24 cellular contexts compared by ENCODE assay signal in genomic region chr16:88529596-88529995, GRCh38. TPM values are rescaled to one million over a fixed set of nuclear protein-coding genes. Genes with fewer than 3 reads are reported as not detected.
DNase-seq lines count a peak whose midpoint lies in the region; ATAC-seq, FAIRE-seq and TF ChIP-seq lines count a peak whose summit lies in the region.
"Had no signal": no experiment of that assay in that cellular context is flagged by ENCODE, and none has a peak within 500 bp of the region (broad histone marks: within the 10 kb centered on the region; RNA-seq: fewer than 3 reads in every experiment).

No MANE protein-coding gene starts in this region.

- no CpG with 5 or more reads among the region's 9 CpGs for WGBS in neuronal stem cell (ENCODE audit: extremely low coverage in 2 of 2, insufficient read length in 2 of 2, insufficient replicate concordance in 1 of 2), 2 donors

- no peak overlapping the region for H2AK5ac ChIP-seq in neuronal stem cell (ENCODE audit: low read depth, low read length)

- H3K36me3 ChIP-seq in kidney (ENCODE audit: control insufficient read depth in 1 of 2, insufficient read depth in 2 of 2, low read length in 2 of 2) (no peaks in the 10 kb centered on the region), neuronal stem cell (replicated peaks in 1 of 2; ENCODE audit: control insufficient read depth in 2 of 2, insufficient read depth in 2 of 2, low read length in 2 of 2) (no peaks in the 10 kb centered on the region)
- H3K36me3 ChIP-seq: SJCRH30 had no signal

- no peak overlapping the region for H4K91ac ChIP-seq in neuronal stem cell (ENCODE audit: low read depth, low read length, poor library complexity)

- H3K4ac ChIP-seq in neuronal stem cell (ENCODE audit: low read length) = no peak overlapping the region

- no peak overlapping the region for H3K4me3 Mint-ChIP-seq in natural killer cell
- no peak overlapping the region for H3K4me3 Mint-ChIP-seq in natural killer cell treated with Interleukin-12 subunit alpha and Interleukin-12 subunit beta and Interleukin-15 and Interleukin-18, amount 100 ng/mL, for 72 hours
- no peak overlapping the region for H3K4me3 Mint-ChIP-seq in MCF 10A (ENCODE audit: unreplicated experiment)
- H3K4me3 Mint-ChIP-seq: B cell had no signal

- CTCF ChIA-PET in MCF 10A (lab: Yijun Ruan, JAX) = no interaction called here

- no peaks in the 10 kb centered on the region for H3K27me3 Mint-ChIP-seq in natural killer cell (ENCODE audit: low read depth in 2 of 2)
- no peaks in the 10 kb centered on the region for H3K27me3 Mint-ChIP-seq in natural killer cell treated with Interleukin-12 subunit alpha and Interleukin-12 subunit beta and Interleukin-15 and Interleukin-18, amount 100 ng/mL, for 72 hours
- H3K27me3 Mint-ChIP-seq in MCF 10A (ENCODE audit: insufficient read depth, unreplicated experiment) = no peaks in the 10 kb centered on the region
- H3K27me3 Mint-ChIP-seq: B cell; CD4-positive, alpha-beta T cell had no signal

- H3K4me2 ChIP-seq in neuronal stem cell (ENCODE audit: insufficient read depth, low read length, poor library complexity, severe bottlenecking) = no peak overlapping the region
- H3K4me2 ChIP-seq: A549 had no signal

- H3K27ac ChIP-seq in kidney (ENCODE audit: low read depth in 2 of 2, low read length in 2 of 2) (no peak overlapping the region), neuronal stem cell (replicated peaks; ENCODE audit: low read length) (no peak overlapping the region)
- H3K27ac ChIP-seq: A549, HL-60, SJCRH30 had no signal

- peaks cover 8 to 42% of the 10 kb centered on the region in 2 donors for H3K4me1 Mint-ChIP-seq in natural killer cell
- H3K4me1 Mint-ChIP-seq in natural killer cell treated with Interleukin-12 subunit alpha and Interleukin-12 subunit beta and Interleukin-15 and Interleukin-18, amount 100 ng/mL, for 72 hours (ENCODE audit: low read depth in 2 of 2) = peaks cover 0 to 11% of the 10 kb centered on the region in 2 donors
- no peaks in the 10 kb centered on the region for H3K4me1 Mint-ChIP-seq in MCF 10A (ENCODE audit: insufficient read depth, unreplicated experiment)

- FAIRE-seq in kidney (lab: Jason Lieb, UNC) = no peak
- FAIRE-seq: A549, GM12878 had no signal

- ATAC-seq in natural killer cell (no peak), GM21786 (IDR thresholded peaks at IDR 0.05; ENCODE audit: unreplicated experiment) (no peak)
- no peak for ATAC-seq in natural killer cell treated with Interleukin-12 subunit alpha and Interleukin-12 subunit beta and Interleukin-15 and Interleukin-18, amount 100 ng/mL, for 72 hours
- ATAC-seq: A549, GM12878, Panc1 had no signal

- no peak overlapping the region for H3K18ac ChIP-seq in neuronal stem cell (ENCODE audit: low read length)

- H3K79me1 ChIP-seq in neuronal stem cell (ENCODE audit: low read depth, low read length) = peaks cover 11% of the 10 kb centered on the region

- no peak overlapping the region for H2AFZ ChIP-seq in neuronal stem cell (ENCODE audit: low read length)

- DNase-seq in natural killer cell (no peak), kidney (peak; percentile 73), neuronal stem cell (ENCODE audit: low spot score) (no peak), islet precursor cell (no peak), MCF 10A (ENCODE audit: unreplicated experiment) (no peak)
- DNase-seq in natural killer cell treated with Interleukin-12 subunit alpha and Interleukin-12 subunit beta and Interleukin-15 and Interleukin-18, amount 100 ng/mL, for 72 hours (ENCODE audit: low spot score) = no peak
- DNase-seq: Caco-2; CD4-positive, alpha-beta T cell; DND-41; GOT3; HCEC 1CT; KG1; NCI-H1105 treated with DMSO at 0.1 percent for 48 hours; NCI-H2029 treated with DMSO at 0.1 percent for 48 hours; NCI-H2171; NCI-H524 treated with DMSO at 0.1 percent for 48 hours; NCI-H82; SJCRH30 had no signal

- H3K9me3 Mint-ChIP-seq in natural killer cell (no peaks in the 10 kb centered on the region), MCF 10A (ENCODE audit: unreplicated experiment) (no peaks in the 10 kb centered on the region)
- no peaks in the 10 kb centered on the region for H3K9me3 Mint-ChIP-seq in natural killer cell treated with Interleukin-12 subunit alpha and Interleukin-12 subunit beta and Interleukin-15 and Interleukin-18, amount 100 ng/mL, for 72 hours
- H3K9me3 Mint-ChIP-seq: CD4-positive, alpha-beta T cell had no signal

- no peak overlapping the region for H2BK5ac ChIP-seq in neuronal stem cell (ENCODE audit: low read length)

- H2BK12ac ChIP-seq in neuronal stem cell (ENCODE audit: low read length) = no peak overlapping the region

- POLR2A ChIA-PET in MCF 10A (lab: Yijun Ruan, JAX) = no interaction called here

- H3K9me3 ChIP-seq in kidney (ENCODE audit: control insufficient read depth in 1 of 2, low read length in 2 of 2) (no peaks in the 10 kb centered on the region), neuronal stem cell (replicated peaks in 1 of 2; ENCODE audit: control insufficient read depth in 2 of 2, insufficient read depth in 1 of 2, low read depth in 1 of 2, low read length in 2 of 2) (no peaks in the 10 kb centered on the region)
- H3K9me3 ChIP-seq: A549, Caco-2, SJCRH30 had no signal

- H4K8ac ChIP-seq in neuronal stem cell (ENCODE audit: low read depth, low read length) = no peak overlapping the region

- H2BK120ac ChIP-seq in neuronal stem cell (ENCODE audit: low read depth, low read length) = no peak overlapping the region

- H3K9ac ChIP-seq in kidney (ENCODE audit: low read length in 2 of 2) (no peak overlapping the region), neuronal stem cell (ENCODE audit: low read depth, low read length, poor library complexity) (no peak overlapping the region)

- no TSS peak for BruUV-seq in MCF 10A (replicated peaks; lab: Mats Ljungman, UMichigan)

- peaks cover 3 to 16% of the 10 kb centered on the region in 2 donors for H3K4me1 ChIP-seq in kidney (ENCODE audit: control insufficient read depth in 1 of 2, insufficient read depth in 1 of 2, low read depth in 1 of 2, low read length in 2 of 2)
- H3K4me1 ChIP-seq in neuronal stem cell (ENCODE audit: control insufficient read depth in 2 of 2, insufficient read depth in 1 of 2, low read depth in 1 of 2, low read length in 2 of 2) = peaks cover 3 to 14% of the 10 kb centered on the region in 2 donors

- H3K4me3 ChIP-seq in kidney (ENCODE audit: low read length in 2 of 2) (no peak overlapping the region), neuronal stem cell (ENCODE audit: low read length in 2 of 2) (no peak overlapping the region)
- H3K4me3 ChIP-seq: A549, GM12878, SJCRH30 had no signal

- no peaks in the 10 kb centered on the region for H3K27me3 ChIP-seq in neuronal stem cell (ENCODE audit: control insufficient read depth in 3 of 3, insufficient read depth in 3 of 3, low read depth in 1 of 3, low read length in 3 of 3)
- H3K27me3 ChIP-seq: SJCRH30 had no signal

- H3K14ac ChIP-seq in neuronal stem cell (ENCODE audit: low read length) = no peak overlapping the region

- no peaks in the 10 kb centered on the region for H3K36me3 Mint-ChIP-seq in natural killer cell
- no peaks in the 10 kb centered on the region for H3K36me3 Mint-ChIP-seq in natural killer cell treated with Interleukin-12 subunit alpha and Interleukin-12 subunit beta and Interleukin-15 and Interleukin-18, amount 100 ng/mL, for 72 hours
- H3K36me3 Mint-ChIP-seq in MCF 10A (ENCODE audit: insufficient read depth, unreplicated experiment) = peaks cover 9% of the 10 kb centered on the region

- H3K23ac ChIP-seq in neuronal stem cell (ENCODE audit: low read depth, low read length, poor library complexity) = peak overlapping the region; percentile 65

- H3K27ac Mint-ChIP-seq in natural killer cell = peak overlapping the region; percentile 15 to 79
- peak overlapping the region in 1 of 2 donors; percentile 18 for H3K27ac Mint-ChIP-seq in natural killer cell treated with Interleukin-12 subunit alpha and Interleukin-12 subunit beta and Interleukin-15 and Interleukin-18, amount 100 ng/mL, for 72 hours
- no peak overlapping the region for H3K27ac Mint-ChIP-seq in MCF 10A (ENCODE audit: low read depth, unreplicated experiment)
- H3K27ac Mint-ChIP-seq: CD4-positive, alpha-beta T cell had no signal

- no peak for TF ChIP-seq CTCF in natural killer cell (IDR thresholded peaks at IDR 0.05)
- TF ChIP-seq CTCF in kidney (IDR thresholded peaks at IDR 0.05; ENCODE audit: borderline replicate concordance, extremely low read depth, insufficient read depth) = no peak
- TF ChIP-seq CTCF in MCF 10A (IDR thresholded peaks at IDR 0.05; ENCODE audit: unreplicated experiment) = no peak

- intact Hi-C loops in natural killer cell (cut with micrococcal nuclease) (no loop called here), kidney (cut with DNase I) (loop anchor here (5.0 kb wide), 1 partner anchor 82 kb away; no protein-coding TSS in a partner anchor), MCF 10A (cut with micrococcal nuclease) (no loop called here)

- H2BK15ac ChIP-seq in neuronal stem cell (ENCODE audit: low read length) = no peak overlapping the region

RNA-seq across cellular contexts. Expression of gene ZC3H18, which starts 40.6 kb away (rescaled TPM):
- total RNA-seq in natural killer cell (100 to 1,000 TPM; 125 to 130 (median 126) TPM), kidney (38.2 TPM), MCF 10A (2022) (34.4 and 40.5 TPM in 2 replicates)
- total RNA-seq in natural killer cell treated with Interleukin-12 subunit alpha and Interleukin-12 subunit beta and Interleukin-15 and Interleukin-18, amount 100 ng/mL, for 72 hours = 100 to 1,000 TPM in 1 of 2 donors, 10 to 100 TPM in 1; 85.0 to 148 TPM
- 11.4 TPM for polyA plus RNA-seq in kidney (ENCODE audit: insufficient read depth, low read depth, low replicate concordance)
- polyA plus RNA-seq in neuronal stem cell (2013, experiment 1 of 2) = 48.7 TPM
- 49.9 TPM for polyA plus RNA-seq in neuronal stem cell (2013, experiment 2 of 2)
